8 cellular contexts compared by ENCODE assay signal in genomic region chr20:13800728-13801134, GRCh38. TPM values are rescaled to one million over a fixed set of nuclear protein-coding genes. Genes with fewer than 3 reads are reported as not detected.
DNase-seq lines count a peak whose midpoint lies in the region; ATAC-seq, FAIRE-seq and TF ChIP-seq lines count a peak whose summit lies in the region.

No MANE protein-coding gene starts in this region.

- DNase-seq in COLO668 (lab: John Stamatoyannopoulos, UW; ENCODE audit: unreplicated experiment), result peak; percentile 76
- DNase-seq in NCI-H2029 treated with DMSO at 0.1 percent for 48 hours (lab: John Stamatoyannopoulos, UW), result peak; percentile 93
- DNase-seq in cerebellar cortex (ENCODE audit: low spot score), result peak; percentile 98
- DNase-seq in lower lobe of right lung, result peak; percentile 80
- no peak for DNase-seq in GM19239 (ENCODE audit: insufficient read length, low spot score)
- DNase-seq in activated T-cell treated with anti-CD3 and anti-CD28 coated beads, Interleukin-2, amount 50 U/mL, for 4 hours, result no peak

- H3K9me3 Mint-ChIP-seq in activated T-cell treated with anti-CD3 and anti-CD28 coated beads, Interleukin-2, amount 50 U/mL, for 4 hours, result no peaks in the 10 kb centered on the region

- H3K27ac ChIP-seq in lower lobe of right lung, result no peak overlapping the region

- H3K4me1 ChIP-seq in lower lobe of right lung, result no peaks in the 10 kb centered on the region

- peaks cover 43% of the 10 kb centered on the region for H3K36me3 Mint-ChIP-seq in activated T-cell treated with anti-CD3 and anti-CD28 coated beads, Interleukin-2, amount 50 U/mL, for 4 hours (ENCODE audit: insufficient read depth)

- ATAC-seq in lower lobe of right lung, result peak; percentile 91
- ATAC-seq in HG02571 (IDR thresholded peaks at IDR 0.05; ENCODE audit: unreplicated experiment), result no peak
- ATAC-seq in HG02623 (IDR thresholded peaks at IDR 0.05; ENCODE audit: unreplicated experiment), result no peak
- ATAC-seq in activated T-cell treated with anti-CD3 and anti-CD28 coated beads, Interleukin-2, amount 50 U/mL, for 4 hours, result no peak

- peaks cover 74% of the 10 kb centered on the region for H3K36me3 ChIP-seq in lower lobe of right lung

- H3K27me3 ChIP-seq in lower lobe of right lung (ENCODE audit: low read depth), result no peaks in the 10 kb centered on the region

- no peaks in the 10 kb centered on the region for H3K9me3 ChIP-seq in lower lobe of right lung

- TF ChIP-seq CTCF in lower lobe of right lung (IDR thresholded peaks at IDR 0.05), result no peak

- peaks cover 3% of the 10 kb centered on the region for H3K4me1 Mint-ChIP-seq in activated T-cell treated with anti-CD3 and anti-CD28 coated beads, Interleukin-2, amount 50 U/mL, for 4 hours (ENCODE audit: low read depth)

- intact Hi-C loops in lower lobe of right lung (cut with DNase I), result no loop called here

- H3K4me3 ChIP-seq in lower lobe of right lung, result no peak overlapping the region

- FAIRE-seq in GM19239 (lab: Jason Lieb, UNC), result no peak

- no peaks in the 10 kb centered on the region for H3K27me3 Mint-ChIP-seq in activated T-cell treated with anti-CD3 and anti-CD28 coated beads, Interleukin-2, amount 50 U/mL, for 4 hours (ENCODE audit: low read depth)

- no peak overlapping the region for H3K4me3 Mint-ChIP-seq in activated T-cell treated with anti-CD3 and anti-CD28 coated beads, Interleukin-2, amount 50 U/mL, for 4 hours

RNA-seq across cellular contexts. Expression of gene NDUFAF5, which starts 15.9 kb away (rescaled TPM):
- total RNA-seq in lower lobe of right lung, result 14.1 TPM
- 10 to 100 TPM; 25.5 to 28.6 (median 26.4) TPM for total RNA-seq in activated T-cell treated with anti-CD3 and anti-CD28 coated beads, Interleukin-2, amount 50 U/mL, for 4 hours

RNA-seq across cellular contexts. Expression of gene ESF1, which starts 16.0 kb away (rescaled TPM):
- total RNA-seq in lower lobe of right lung, result 12.4 TPM
- 10 to 100 TPM; 33.0 to 35.0 (median 33.2) TPM for total RNA-seq in activated T-cell treated with anti-CD3 and anti-CD28 coated beads, Interleukin-2, amount 50 U/mL, for 4 hours

Comparison
In these comparisons a context has a peak if more than half of its experiments do, and no peak if none do; other contexts are left out.
1. DNase-seq: peak in COLO668 (single experiment), NCI-H2029 treated with DMSO at 0.1 percent for 48 hours (single experiment), cerebellar cortex (single experiment) and lower lobe of right lung (single experiment); none in GM19239 (single experiment) and activated T-cell treated with anti-CD3 and anti-CD28 coated beads, Interleukin-2, amount 50 U/mL, for 4 hours (single experiment).
2. ATAC-seq: peak in lower lobe of right lung (2 of 2); none in HG02571 (single experiment), HG02623 (single experiment) and activated T-cell treated with anti-CD3 and anti-CD28 coated beads, Interleukin-2, amount 50 U/mL, for 4 hours (0 of 2).